1 cellular context compared by ENCODE assay signal in genomic region chr10:43322769-43323168, GRCh38.
TF ChIP-seq lines count a peak whose summit lies in the region.

No MANE protein-coding gene starts in this region.

TF ChIP-seq in HCT116, 20 proteins besides CTCF, POLR2A, EP300 and RAD21 (continued from another document):
- TF ChIP-seq REST (IDR thresholded peaks at IDR 0.05; ENCODE audit: low read depth) (no peak), ZFX (IDR thresholded peaks at IDR 0.05) (no peak), FOSL1 (IDR thresholded peaks at IDR 0.05; ENCODE audit: low read depth) (no peak), ATF3 (IDR thresholded peaks at IDR 0.05) (no peak), ZBTB33 (IDR thresholded peaks at IDR 0.05; ENCODE audit: extremely low read depth, insufficient replicate concordance, low read length) (no peak), POLR2AphosphoS5 (IDR thresholded peaks at IDR 0.05; ENCODE audit: low read depth, low read length) (no peak), JUND (IDR thresholded peaks at IDR 0.05) (no peak)
TF ChIP-seq in HCT116: peak in this region for 0.
